In genomic region chr17:76078370-76078769, GRCh38 we compare ENCODE assay signal across 1 cellular context.
TF ChIP-seq lines count a peak whose summit lies in the region.

No MANE protein-coding gene starts in this region.

TF ChIP-seq in K562, 482 proteins besides CTCF, POLR2A, EP300 and RAD21:
- peak; percentile 53; the same call in 1 of the 2 replicates for TF ChIP-seq CEBPB (tag; IDR thresholded peaks at IDR 0.05)
